1 cellular context compared by ENCODE assay signal in the genomic region with DNA sequence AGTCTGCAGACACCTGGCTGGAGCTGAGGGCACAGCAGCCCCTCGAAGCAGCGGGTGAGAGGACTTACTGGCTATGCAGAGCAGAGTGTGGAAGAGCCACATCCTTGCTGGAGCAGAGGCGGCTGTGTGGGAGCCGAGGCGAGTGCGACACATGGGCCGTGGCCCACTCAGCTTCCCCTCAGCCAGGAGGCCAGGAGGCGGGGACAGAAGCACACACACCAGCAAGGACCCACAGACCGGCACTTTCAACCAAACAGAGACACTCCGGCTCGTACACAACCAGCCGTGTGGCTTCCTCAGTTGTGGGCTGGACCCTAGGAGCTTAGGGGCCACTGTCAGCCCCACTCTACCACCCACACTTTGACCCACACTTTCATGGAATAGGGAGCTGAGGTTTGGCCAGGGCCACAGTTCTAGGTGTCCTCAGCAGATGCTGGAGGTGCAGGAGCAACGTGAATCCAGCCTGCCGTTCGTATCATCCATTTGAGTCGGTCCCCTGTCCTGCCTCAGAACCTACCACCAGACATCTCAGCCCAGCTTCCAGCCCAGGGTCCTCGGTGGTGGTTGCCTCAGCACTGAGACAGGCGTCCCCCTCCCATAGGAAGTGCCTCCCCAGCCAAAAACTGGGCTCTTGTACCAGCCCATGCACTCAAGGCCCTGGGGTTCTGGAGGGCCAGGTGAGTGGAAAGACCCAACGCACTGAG.
TF ChIP-seq lines count a peak whose summit lies in the region.

Gene ITGAE (minus strand): TSS at position 146 of the 704 bp plus-strand sequence. CDS start 44 bp downstream, at position 102.

TF ChIP-seq in endothelial cell of umbilical vein, 7 proteins besides CTCF, POLR2A, EP300 and RAD21:
- TF ChIP-seq POLR2AphosphoS5 (IDR thresholded peaks at IDR 0.05; ENCODE audit: insufficient read depth, low read depth, low read length) (no peak), EZH2 (IDR thresholded peaks at IDR 0.05; ENCODE audit: borderline replicate concordance, low read depth, low read length, severe bottlenecking) (no peak), MAX (IDR thresholded peaks at IDR 0.05; ENCODE audit: insufficient read depth, insufficient read length) (no peak), FOS (IDR thresholded peaks at IDR 0.05; ENCODE audit: borderline replicate concordance, insufficient read depth, low read length) (no peak), MYC (IDR thresholded peaks at IDR 0.05; ENCODE audit: low read depth, low read length) (no peak)
